In the genomic region with DNA sequence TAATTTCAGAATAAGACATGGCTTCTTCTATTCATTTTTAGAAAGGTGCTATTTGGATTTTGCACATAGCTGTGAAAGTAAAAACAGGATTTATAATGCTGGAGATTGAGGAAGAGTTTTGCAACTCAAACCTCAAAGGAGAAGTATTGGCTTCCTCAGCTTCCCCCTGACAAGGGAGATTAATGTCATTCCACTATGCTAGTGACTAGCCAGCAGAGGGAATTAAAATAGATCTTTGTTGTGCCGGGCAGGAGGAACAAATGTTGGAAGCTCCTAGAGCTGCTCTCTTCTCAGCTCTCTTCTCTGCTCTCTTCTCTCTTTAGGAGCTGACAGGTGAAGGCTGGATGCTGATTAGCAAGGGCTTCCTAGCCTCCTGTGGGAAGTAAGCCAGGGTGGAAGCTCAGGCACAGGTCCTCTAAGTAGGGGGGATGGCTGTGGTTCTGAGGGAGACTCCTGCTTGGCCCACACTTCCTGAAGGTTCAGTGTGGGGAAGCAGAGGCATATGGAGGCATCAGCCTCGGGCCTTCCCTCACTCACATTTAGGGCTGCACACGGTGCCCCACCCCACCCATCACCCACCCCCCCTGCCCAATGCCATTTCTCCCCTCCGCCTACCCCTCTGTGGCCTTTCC, we compare ENCODE assay signal across 12 cellular contexts. TPM values are rescaled to one million over a fixed set of nuclear protein-coding genes. Genes with fewer than 3 reads are reported as not detected.
A peak's percentile ranks its signal among the peaks of the same experiment; 100 is the strongest.
DNase-seq lines count a peak whose midpoint lies in the region; TF ChIP-seq lines count a peak whose summit lies in the region.
"Had no signal": no experiment of that assay in that cellular context is flagged by ENCODE, and none has a peak within 500 bp of the region (broad histone marks: within the 10 kb centered on the region; RNA-seq: fewer than 3 reads in every experiment).

No MANE protein-coding gene starts in this region.

- WGBS in endodermal cell (ENCODE audit: insufficient coverage in 1 of 2, insufficient read length in 1 of 2), 2 experiments: 81% methylated on average over 3 of the region's 4 CpGs; no CpG with 5 or more reads in 1 of the 2 experiments

- H3K4me3 ChIP-seq in OCI-LY3 (ENCODE audit: low read length): no peak overlapping the region
- no peak overlapping the region for H3K4me3 ChIP-seq in endodermal cell (ENCODE audit: low read length)
- H3K4me3 ChIP-seq: GM12878, tibial artery had no signal

- no peaks in the 10 kb centered on the region for H3K9me3 ChIP-seq in OCI-LY3 (ENCODE audit: insufficient read depth, low read length)
- no peaks in the 10 kb centered on the region for H3K9me3 ChIP-seq in endodermal cell (ENCODE audit: control insufficient read depth, low read length)
- H3K9me3 ChIP-seq: tibial artery had no signal

- peak overlapping the region; percentile 40 for H3K4me2 ChIP-seq in OCI-LY3 (ENCODE audit: low read length)

- peaks cover 84% of the 10 kb centered on the region for H3K4me1 Mint-ChIP-seq in CD14-positive monocyte
- peaks cover 4% of the 10 kb centered on the region for H3K4me1 Mint-ChIP-seq in osteocyte (ENCODE audit: unreplicated experiment)
- H3K4me1 Mint-ChIP-seq in endodermal cell: no peaks in the 10 kb centered on the region

- H3K27me3 ChIP-seq in OCI-LY3 (ENCODE audit: low read depth, low read length): no peaks in the 10 kb centered on the region
- H3K27me3 ChIP-seq in endodermal cell (ENCODE audit: control insufficient read depth, insufficient read depth, low read length, poor library complexity, severe bottlenecking): no peaks in the 10 kb centered on the region
- H3K27me3 ChIP-seq: tibial artery had no signal

- intact Hi-C loops in CD14-positive monocyte (cut with micrococcal nuclease): no loop called here

- H3K27me3 Mint-ChIP-seq in CD14-positive monocyte (ENCODE audit: low read depth in 3 of 3) (peaks cover 0 to 6% (median 1%) of the 10 kb centered on the region in 3 donors), osteocyte (ENCODE audit: unreplicated experiment) (peaks cover 16% of the 10 kb centered on the region), endodermal cell (ENCODE audit: insufficient read depth) (peaks cover 10% of the 10 kb centered on the region)

- no peak for DNase-seq in CD14-positive monocyte (ENCODE audit: low spot score)
- DNase-seq in globus pallidus (ENCODE audit: low spot score): peak; percentile 63
- peak; percentile 27 for DNase-seq in osteocyte (ENCODE audit: extremely low spot score, unreplicated experiment)
- no peak for DNase-seq in amniotic stem cell (lab: John Stamatoyannopoulos, UW)
- DNase-seq in NCI-H446 treated with DMSO at 0.1 percent for 48 hours (lab: John Stamatoyannopoulos, UW): no peak
- DNase-seq in endodermal cell: no peak
- DNase-seq in stimulated activated CD4-positive, alpha-beta T cell treated with anti-CD3 and anti-CD28 coated beads, Interleukin-2, amount 100 ng/mL, for 24 hours: no peak
- DNase-seq: NCI-H1092, NCI-H774, tibial artery had no signal

- H4K20me1 ChIP-seq in OCI-LY3 (ENCODE audit: insufficient read depth, low read length): no peaks in the 10 kb centered on the region

- H3K27ac Mint-ChIP-seq in CD14-positive monocyte (peak overlapping the region; percentile 84 to 97 (median 94)), osteocyte (ENCODE audit: unreplicated experiment) (no peak overlapping the region), endodermal cell (no peak overlapping the region)

- H3K9me3 Mint-ChIP-seq in CD14-positive monocyte (peaks cover 0 to 6% (median 1%) of the 10 kb centered on the region in 7 donors), osteocyte (ENCODE audit: unreplicated experiment) (no peaks in the 10 kb centered on the region), endodermal cell (no peaks in the 10 kb centered on the region)

- H3K79me2 ChIP-seq in OCI-LY3 (ENCODE audit: low read length): no peaks in the 10 kb centered on the region

- no peak overlapping the region for H2AFZ ChIP-seq in OCI-LY3 (ENCODE audit: low read depth, low read length)

- H3K36me3 ChIP-seq in OCI-LY3 (replicated peaks; ENCODE audit: low read depth, low read length): no peaks in the 10 kb centered on the region
- no peaks in the 10 kb centered on the region for H3K36me3 ChIP-seq in endodermal cell (ENCODE audit: control insufficient read depth, insufficient read depth, low read length)
- H3K36me3 ChIP-seq: tibial artery had no signal

- H3K4me3 Mint-ChIP-seq in CD14-positive monocyte (peak overlapping the region; percentile 63 to 81), osteocyte (ENCODE audit: unreplicated experiment) (no peak overlapping the region), endodermal cell (no peak overlapping the region)

- H3K4me1 ChIP-seq in OCI-LY3 (ENCODE audit: low read length): peaks cover 39% of the 10 kb centered on the region
- H3K4me1 ChIP-seq in endodermal cell (ENCODE audit: control insufficient read depth, insufficient read depth, low read length): no peaks in the 10 kb centered on the region

- peaks cover 7 to 9% of the 10 kb centered on the region in 2 donors for H3K36me3 Mint-ChIP-seq in CD14-positive monocyte
- H3K36me3 Mint-ChIP-seq in osteocyte (ENCODE audit: unreplicated experiment): no peaks in the 10 kb centered on the region
- no peaks in the 10 kb centered on the region for H3K36me3 Mint-ChIP-seq in endodermal cell (ENCODE audit: low read depth)

- no peak for TF ChIP-seq CTCF in CD14-positive monocyte (IDR thresholded peaks at IDR 0.05)
- TF ChIP-seq CTCF in OCI-LY3 (IDR thresholded peaks at IDR 0.05; ENCODE audit: low read depth, low read length): no peak
- no peak for TF ChIP-seq CTCF in osteocyte (IDR thresholded peaks at IDR 0.05)
- no peak for TF ChIP-seq CTCF in endodermal cell (conservative IDR thresholded peaks at IDR 0.05)

- no peak overlapping the region for H3K27ac ChIP-seq in OCI-LY3 (ENCODE audit: low read length)
- H3K27ac ChIP-seq in endodermal cell (ENCODE audit: low read depth, low read length): no peak overlapping the region
- H3K27ac ChIP-seq: tibial artery had no signal

- H3K9ac ChIP-seq in OCI-LY3 (ENCODE audit: low read length) (no peak overlapping the region), endodermal cell (ENCODE audit: extremely low read depth, low read length, poor library complexity, severe bottlenecking) (no peak overlapping the region)

RNA-seq across cellular contexts. Expression of a gene that starts 29.6 kb away (rescaled TPM):
- 100 to 1,000 TPM; 184 to 405 TPM for polyA plus RNA-seq in CD14-positive monocyte
- total RNA-seq in osteocyte (not detected in 2 replicates), endodermal cell (not detected)
- polyA plus RNA-seq in endodermal cell (2013, experiment 1 of 2): not detected
- not detected for polyA plus RNA-seq in endodermal cell (2013, experiment 2 of 2)

RNA-seq across cellular contexts. Expression of a gene that starts 57.8 kb away (rescaled TPM):
- polyA plus RNA-seq in CD14-positive monocyte: not detected
- not detected in 2 replicates for total RNA-seq in osteocyte
- total RNA-seq in endodermal cell: not detected
- 0.07 TPM for polyA plus RNA-seq in endodermal cell (2013, experiment 1 of 2)
- polyA plus RNA-seq in endodermal cell (2013, experiment 2 of 2): 0.08 TPM

Comparison
In these comparisons a context has a peak if more than half of its experiments do, and no peak if none do; other contexts are left out.
1. DNase-seq: peak in globus pallidus (single experiment) and osteocyte (single experiment); none in CD14-positive monocyte (single experiment), amniotic stem cell (single experiment), NCI-H446 treated with DMSO at 0.1 percent for 48 hours (single experiment), endodermal cell (single experiment) and stimulated activated CD4-positive, alpha-beta T cell treated with anti-CD3 and anti-CD28 coated beads, Interleukin-2, amount 100 ng/mL, for 24 hours (0 of 2).
2. H3K27ac Mint-ChIP-seq: peak in CD14-positive monocyte (7 of 7); none in osteocyte (single experiment) and endodermal cell (single experiment).
3. H3K4me3 Mint-ChIP-seq: peak in CD14-positive monocyte (2 of 2); none in osteocyte (single experiment) and endodermal cell (single experiment).